Comparison of ENCODE assay signal across 30 cellular contexts in genomic region chr10:63558132-63558784, GRCh38.
"Had no signal": no experiment of that assay in that cellular context is flagged by ENCODE, and none has a peak within 500 bp of the region (broad histone marks: within the 10 kb centered on the region; RNA-seq: fewer than 3 reads in every experiment).

No MANE protein-coding gene starts in this region.

- H3K36me3 ChIP-seq: brain microvascular endothelial cell, SJCRH30, WERI-Rb-1 had no signal

- H3K27me3 ChIP-seq: brain microvascular endothelial cell, SJCRH30 had no signal

- H3K4me3 ChIP-seq: K562, SJCRH30, SK-N-MC had no signal

- DNase-seq: activated CD4-positive, alpha-beta T cell treated with anti-CD3 and anti-CD28 coated beads, Interleukin-2, amount 10 ng/mL, durations not matched to agents 24 days and 14 days; activated CD4-positive, alpha-beta T cell treated with anti-CD3 and anti-CD28 coated beads, Interleukin-2, amount 50 U/mL, for 4 hours; activated CD8-positive, alpha-beta T cell treated with anti-CD3 and anti-CD28 coated beads for 36 hours; activated effector memory CD4-positive, alpha-beta T cell treated with anti-CD3 and anti-CD28 coated beads, Interleukin-2, amount 50 U/mL, for 16 hours; activated naive CD4-positive, alpha-beta T cell; activated naive CD4-positive, alpha-beta T cell treated with anti-CD3 and anti-CD28 coated beads, Interleukin-2, amount 50 U/mL, for 16 hours; activated naive CD8-positive, alpha-beta T cell treated with anti-CD3 and anti-CD28 coated beads for 36 hours; activated T-cell treated with anti-CD3 and anti-CD28 coated beads, Interleukin-2, amount 50 U/mL, for 1 hour; activated T-cell treated with anti-CD3 and anti-CD28 coated beads, Interleukin-2, amount 50 U/mL, for 72 hours; amniotic stem cell; aorta; brain microvascular endothelial cell; central memory CD4-positive, alpha-beta T cell; NCI-H1048; NCI-H1105 treated with DMSO at 0.1 percent for 48 hours; NCI-H1436 treated with DMSO at 0.1 percent for 48 hours; NCI-H187; NCI-H2029 treated with DMSO at 0.1 percent for 48 hours; NCI-H2171 treated with DMSO at 0.1 percent for 48 hours; NCI-H2227 treated with DMSO at 0.1 percent for 48 hours; NCI-H446 treated with DMSO at 0.1 percent for 48 hours; NCI-H524; SHP77; SJCRH30; T1000; WERI-Rb-1 had no signal

- H3K4me3 Mint-ChIP-seq: activated CD4-positive, alpha-beta T cell treated with anti-CD3 and anti-CD28 coated beads, Interleukin-2, amount 10 ng/mL, durations not matched to agents 24 days and 14 days; activated CD8-positive, alpha-beta T cell treated with anti-CD3 and anti-CD28 coated beads for 36 hours; activated naive CD8-positive, alpha-beta T cell treated with anti-CD3 and anti-CD28 coated beads for 36 hours; activated T-cell treated with anti-CD3 and anti-CD28 coated beads, Interleukin-2, amount 50 U/mL, for 72 hours; activated T-helper 17 cell treated with anti-CD3 and anti-CD28 coated beads, Interleukin-2, amount 50 U/mL, for 72 hours had no signal

- ATAC-seq: activated CD8-positive, alpha-beta T cell treated with anti-CD3 and anti-CD28 coated beads for 36 hours; activated T-cell treated with anti-CD3 and anti-CD28 coated beads, Interleukin-2, amount 50 U/mL, for 72 hours; activated T-helper 17 cell treated with anti-CD3 and anti-CD28 coated beads, Interleukin-2, amount 50 U/mL, for 72 hours; K562; Panc1 had no signal

- H3K9me3 ChIP-seq: SJCRH30 had no signal

- H3K27ac Mint-ChIP-seq: activated CD4-positive, alpha-beta T cell treated with anti-CD3 and anti-CD28 coated beads, Interleukin-2, amount 10 ng/mL, durations not matched to agents 24 days and 14 days; activated CD8-positive, alpha-beta T cell treated with anti-CD3 and anti-CD28 coated beads for 36 hours; activated naive CD8-positive, alpha-beta T cell treated with anti-CD3 and anti-CD28 coated beads for 36 hours; activated T-cell treated with anti-CD3 and anti-CD28 coated beads, Interleukin-2, amount 50 U/mL, for 72 hours; activated T-helper 17 cell treated with anti-CD3 and anti-CD28 coated beads, Interleukin-2, amount 50 U/mL, for 72 hours had no signal

- H3K27ac ChIP-seq: brain microvascular endothelial cell, SJCRH30, SK-N-MC, WERI-Rb-1 had no signal

- H3K4me1 ChIP-seq: SJCRH30 had no signal

- H3K9me3 Mint-ChIP-seq: activated CD4-positive, alpha-beta T cell treated with anti-CD3 and anti-CD28 coated beads, Interleukin-2, amount 10 ng/mL, durations not matched to agents 24 days and 14 days; activated CD8-positive, alpha-beta T cell treated with anti-CD3 and anti-CD28 coated beads for 36 hours; activated naive CD8-positive, alpha-beta T cell treated with anti-CD3 and anti-CD28 coated beads for 36 hours; activated T-cell treated with anti-CD3 and anti-CD28 coated beads, Interleukin-2, amount 50 U/mL, for 72 hours; activated T-helper 17 cell treated with anti-CD3 and anti-CD28 coated beads, Interleukin-2, amount 50 U/mL, for 72 hours had no signal

- H3K27me3 Mint-ChIP-seq: activated CD4-positive, alpha-beta T cell treated with anti-CD3 and anti-CD28 coated beads, Interleukin-2, amount 10 ng/mL, durations not matched to agents 24 days and 14 days; activated CD8-positive, alpha-beta T cell treated with anti-CD3 and anti-CD28 coated beads for 36 hours; activated naive CD8-positive, alpha-beta T cell treated with anti-CD3 and anti-CD28 coated beads for 36 hours; activated T-helper 17 cell treated with anti-CD3 and anti-CD28 coated beads, Interleukin-2, amount 50 U/mL, for 72 hours had no signal
